ENCODE assay signal across 13 cellular contexts in the genomic region with DNA sequence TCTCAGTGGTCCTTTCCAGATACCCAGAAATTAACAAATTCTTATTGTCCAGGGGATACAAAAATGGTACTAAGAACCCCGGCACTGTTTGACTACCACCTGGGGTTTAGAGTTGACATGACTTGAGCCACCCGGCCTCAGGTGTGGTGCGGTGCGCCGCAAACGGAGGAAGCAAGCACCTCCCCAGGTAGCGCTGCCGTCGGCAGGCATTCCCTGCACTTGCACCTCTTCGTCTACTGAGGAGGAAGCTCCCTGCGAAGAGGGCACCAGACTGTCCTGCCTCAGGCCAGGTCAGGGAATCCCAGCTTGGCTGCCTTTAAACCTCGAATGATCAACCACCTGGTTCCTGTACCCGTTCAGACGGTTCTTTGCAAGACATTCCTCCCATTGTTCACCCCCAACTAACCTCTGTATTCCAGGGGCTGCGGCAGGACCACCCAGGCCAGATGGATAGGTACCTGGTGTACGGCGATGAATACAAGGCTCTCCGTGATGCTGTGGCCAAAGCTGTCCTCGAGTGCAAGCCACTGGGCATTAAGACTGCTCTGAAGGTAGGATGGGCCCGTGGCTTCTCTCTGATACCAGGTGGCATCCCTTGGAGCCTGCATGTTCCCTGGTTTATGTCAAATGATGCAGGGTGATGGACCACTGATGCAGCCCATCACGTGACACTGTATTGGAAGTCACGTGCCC.
"Had no signal": no experiment of that assay in that cellular context is flagged by ENCODE, and none has a peak within 500 bp of the region (broad histone marks: within the 10 kb centered on the region; RNA-seq: fewer than 3 reads in every experiment).

No MANE protein-coding gene starts in this region.

- DNase-seq: activated CD8-positive, alpha-beta memory T cell treated with anti-CD3 and anti-CD28 coated beads, Interleukin-2, amount 50 U/mL, for 48 hours; erythroblast; gastrocnemius medialis; heart left ventricle; stimulated activated CD4-positive, alpha-beta T cell treated with anti-CD3 and anti-CD28 coated beads, Interleukin-4, amount 100 ng/mL, for 24 hours; trophoblast cell had no signal

- H3K27ac Mint-ChIP-seq: stimulated activated naive CD8-positive, alpha-beta T cell treated with anti-CD3 and anti-CD28 coated beads, Interleukin-15, Interleukin-2, amounts not matched to agents 100 ng/mL and 50 ng/mL, for 24 hours had no signal

- H3K27me3 ChIP-seq: gastrocnemius medialis, heart left ventricle, suprapubic skin had no signal

- H3K4me3 Mint-ChIP-seq: stimulated activated naive CD8-positive, alpha-beta T cell treated with anti-CD3 and anti-CD28 coated beads, Interleukin-15, Interleukin-2, amounts not matched to agents 100 ng/mL and 50 ng/mL, for 24 hours had no signal

- ATAC-seq: activated CD4-positive, CD25-positive, alpha-beta regulatory T cell treated with anti-CD3 and anti-CD28 coated beads, Interleukin-2, amount 50 U/mL, for 24 hours; gastrocnemius medialis; left colon; Right ventricle myocardium inferior had no signal

- H3K9me3 ChIP-seq: gastrocnemius medialis, heart left ventricle, suprapubic skin had no signal

- H3K4me1 ChIP-seq: gastrocnemius medialis, heart left ventricle, parathyroid adenoma, suprapubic skin had no signal

- H3K9me3 Mint-ChIP-seq: stimulated activated naive CD8-positive, alpha-beta T cell treated with anti-CD3 and anti-CD28 coated beads, Interleukin-15, Interleukin-2, amounts not matched to agents 100 ng/mL and 50 ng/mL, for 24 hours had no signal

- H3K27ac ChIP-seq: gastrocnemius medialis, heart left ventricle, parathyroid adenoma, suprapubic skin had no signal

- H3K4me3 ChIP-seq: gastrocnemius medialis, heart left ventricle, lung, suprapubic skin had no signal

- H3K27me3 Mint-ChIP-seq: stimulated activated naive CD8-positive, alpha-beta T cell treated with anti-CD3 and anti-CD28 coated beads, Interleukin-15, Interleukin-2, amounts not matched to agents 100 ng/mL and 50 ng/mL, for 24 hours had no signal
